ENCODE assay signal across 18 cellular contexts in the genomic region with DNA sequence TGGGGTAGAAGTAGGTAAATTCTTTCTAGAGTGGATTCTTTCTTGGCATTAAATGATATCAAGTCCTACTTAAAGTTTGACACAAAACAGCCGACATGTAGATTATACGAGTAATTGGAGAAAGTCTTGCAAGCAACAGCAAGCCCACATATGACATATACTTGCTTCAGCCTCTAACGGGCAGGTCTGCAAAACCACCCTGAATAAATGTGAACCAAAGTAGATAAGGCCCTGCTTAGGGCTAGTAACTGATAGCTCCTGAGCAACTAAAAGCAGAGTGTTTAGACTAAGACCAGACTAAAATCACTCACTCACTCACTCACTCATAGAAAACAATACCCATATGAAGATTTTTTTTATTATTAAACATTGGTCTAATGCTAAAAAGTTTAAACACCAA.
DNase-seq lines count a peak whose midpoint lies in the region; ATAC-seq, FAIRE-seq and TF ChIP-seq lines count a peak whose summit lies in the region.
"Had no signal": no experiment of that assay in that cellular context is flagged by ENCODE, and none has a peak within 500 bp of the region (broad histone marks: within the 10 kb centered on the region; RNA-seq: fewer than 3 reads in every experiment).

No MANE protein-coding gene starts in this region.

- intact Hi-C loops in IMR-90 (cut with micrococcal nuclease) (no loop called here), natural killer cell (cut with micrococcal nuclease) (no loop called here)

- no peak for TF ChIP-seq POLR2A in IMR-90 (IDR thresholded peaks at IDR 0.05; ENCODE audit: low read depth, low read length)

- TF ChIP-seq CTCF in IMR-90 (conservative IDR thresholded peaks at IDR 0.05; ENCODE audit: low read depth, low read length) (no peak), bronchial epithelial cell (IDR thresholded peaks at IDR 0.05; ENCODE audit: insufficient read depth, low read length, severe bottlenecking) (no peak), natural killer cell (IDR thresholded peaks at IDR 0.05) (no peak)

- no peak overlapping the region for H3K23ac ChIP-seq in IMR-90 (ENCODE audit: low read depth, low read length)

- H3K4ac ChIP-seq in IMR-90 (ENCODE audit: low read depth, low read length), result no peak overlapping the region

- no peak overlapping the region for H2AK5ac ChIP-seq in IMR-90 (ENCODE audit: low read depth, low read length)

- no peak overlapping the region for H2BK15ac ChIP-seq in IMR-90 (ENCODE audit: low read depth, low read length)

- no peak overlapping the region for H3K4me3 ChIP-seq in IMR-90 (ENCODE audit: insufficient read depth, low read depth, low read length)
- H3K4me3 ChIP-seq in bronchial epithelial cell (ENCODE audit: low read depth, low read length), result no peak overlapping the region

- no peak for DNase-seq in IMR-90
- DNase-seq in T-helper 17 cell, result no peak
- peak; percentile 7 for DNase-seq in bronchial epithelial cell (ENCODE audit: low read depth)
- DNase-seq in natural killer cell, result no peak
- no peak for DNase-seq in T1000 (lab: John Stamatoyannopoulos, UW)
- DNase-seq in RCC 7860 (ENCODE audit: low spot score), result no peak
- DNase-seq: Caco-2; CD4-positive, CD25-positive, alpha-beta regulatory T cell; DMS 273 treated with DMSO at 0.1 percent for 48 hours; DMS79 treated with DMSO at 0.1 percent for 48 hours; H7; MV-4-11; NCI-H1694; NCI-H2081; NCI-H2171; NCI-H524 treated with DMSO at 0.1 percent for 48 hours had no signal

- no peak overlapping the region for H3K9ac ChIP-seq in IMR-90 (ENCODE audit: low read depth, low read length)

- H4K20me1 ChIP-seq in IMR-90 (ENCODE audit: insufficient read depth, low read length), result no peaks in the 10 kb centered on the region

- H3K9me3 Mint-ChIP-seq in natural killer cell, result peaks cover 0 to 3% of the 10 kb centered on the region in 2 donors

- FAIRE-seq in bronchial epithelial cell (lab: Jason Lieb, UNC) (no peak), RCC 7860 (lab: Jason Lieb, UNC) (no peak)

- H3K14ac ChIP-seq in IMR-90 (replicated peaks; ENCODE audit: low read depth, low read length), result no peak overlapping the region

- H3K36me3 ChIP-seq in IMR-90 (ENCODE audit: control insufficient read depth, insufficient read depth, low read length), result no peaks in the 10 kb centered on the region
- no peaks in the 10 kb centered on the region for H3K36me3 ChIP-seq in bronchial epithelial cell (ENCODE audit: control insufficient read depth, insufficient read depth, low read length)

- CTCF ChIA-PET in IMR-90 (lab: Yijun Ruan, JAX), result no interaction called here

- no TSS peak for BruUV-seq in IMR-90 (replicated peaks; lab: Mats Ljungman, UMichigan)

- in situ Hi-C loops in IMR-90 (cut with MboI; ENCODE audit: low sequenced_read_pairs), result no loop called here

- peaks cover 5% of the 10 kb centered on the region for H3K4me1 ChIP-seq in IMR-90 (ENCODE audit: control insufficient read depth, insufficient read depth, low read length)
- H3K4me1 ChIP-seq: Caco-2 had no signal

- H2BK20ac ChIP-seq in IMR-90 (ENCODE audit: low read depth, low read length), result no peak overlapping the region

- WGBS in IMR-90 (ENCODE audit: extremely low coverage in 2 of 2, insufficient read length in 1 of 2), 2 experiments, result no CpG with 5 or more reads among the region's 3 CpGs

- no peak overlapping the region for H3K18ac ChIP-seq in IMR-90 (ENCODE audit: low read depth, low read length)

- H4K91ac ChIP-seq in IMR-90 (ENCODE audit: insufficient read depth, low read depth, low read length), result no peak overlapping the region

- H3K4me1 Mint-ChIP-seq in T-helper 17 cell (peaks cover 2% of the 10 kb centered on the region), natural killer cell (peaks cover 80 to 82% of the 10 kb centered on the region in 2 donors)

- H3K4me3 Mint-ChIP-seq in T-helper 17 cell (no peak overlapping the region), natural killer cell (peak overlapping the region; percentile 64)
- H3K4me3 Mint-ChIP-seq: CD4-positive, CD25-positive, alpha-beta regulatory T cell had no signal

- H3K27me3 ChIP-seq in IMR-90 (ENCODE audit: control insufficient read depth, insufficient read depth, low read length) (no peaks in the 10 kb centered on the region), bronchial epithelial cell (ENCODE audit: control insufficient read depth, insufficient read depth, low read length) (no peaks in the 10 kb centered on the region)

- no peaks in the 10 kb centered on the region; the same call in 1 of the 2 replicates for H3K9me3 ChIP-seq in IMR-90 (ENCODE audit: control insufficient read depth, insufficient read depth, low read length)
- no peaks in the 10 kb centered on the region for H3K9me3 ChIP-seq in T-helper 17 cell (ENCODE audit: control insufficient read depth, low read length, poor library complexity, severe bottlenecking)
- H3K9me3 ChIP-seq: Caco-2 had no signal

- no peak overlapping the region for H2AFZ ChIP-seq in IMR-90 (replicated peaks; ENCODE audit: low read length, poor library complexity)

- H2BK120ac ChIP-seq in IMR-90 (ENCODE audit: low read depth, low read length), result no peak overlapping the region

- no peak overlapping the region for H2BK5ac ChIP-seq in IMR-90 (ENCODE audit: low read depth, low read length, poor library complexity, severe bottlenecking)

- H4K5ac ChIP-seq in IMR-90 (ENCODE audit: low read depth, low read length), result peak overlapping the region; percentile 5; the same call in 1 of the 2 replicates

- H3K27ac Mint-ChIP-seq in T-helper 17 cell, result peak overlapping the region; percentile 14
- peak overlapping the region; percentile 71 to 72 for H3K27ac Mint-ChIP-seq in natural killer cell
- H3K27ac Mint-ChIP-seq: CD4-positive, CD25-positive, alpha-beta regulatory T cell had no signal

- H3K4me2 ChIP-seq in IMR-90 (ENCODE audit: low read depth, low read length), result no peak overlapping the region

- H3K9me1 ChIP-seq in IMR-90 (ENCODE audit: insufficient read depth, low read length), result no peaks in the 10 kb centered on the region

- H3K36me3 Mint-ChIP-seq in T-helper 17 cell (ENCODE audit: low read depth), result no peaks in the 10 kb centered on the region
- peaks cover 14% of the 10 kb centered on the region for H3K36me3 Mint-ChIP-seq in natural killer cell

- no peak overlapping the region for H4K8ac ChIP-seq in IMR-90 (ENCODE audit: low read depth in 2 of 2, low read length in 2 of 2)

- TF ChIP-seq RAD21 in IMR-90 (IDR thresholded peaks at IDR 0.05; ENCODE audit: low read length), result no peak

- H3K56ac ChIP-seq in IMR-90 (ENCODE audit: extremely low read depth, insufficient read depth, low read length), result no peak overlapping the region

- H3K27me3 Mint-ChIP-seq in T-helper 17 cell (no peaks in the 10 kb centered on the region), natural killer cell (ENCODE audit: low read depth in 2 of 2) (no peaks in the 10 kb centered on the region)

- H2AK9ac ChIP-seq in IMR-90 (replicated peaks; ENCODE audit: low read depth, low read length, poor library complexity), result no peak overlapping the region

- H3K27ac ChIP-seq in IMR-90 (ENCODE audit: insufficient read depth, low read length), result no peak overlapping the region

- ATAC-seq in IMR-90 (ENCODE audit: low read depth), result no peak
- ATAC-seq in T-helper 17 cell, result no peak
- ATAC-seq in natural killer cell, result peak in 1 of 3 donors; percentile 19
- no peak for ATAC-seq in GM21723 (IDR thresholded peaks at IDR 0.05; ENCODE audit: unreplicated experiment)
- ATAC-seq: Right ventricle myocardium inferior had no signal

- POLR2A ChIA-PET in IMR-90 (lab: Charles Lee; ENCODE audit: unreplicated experiment), result no interaction called here

- dilution Hi-C loops in IMR-90 (cut with HindIII; ENCODE audit: low sequenced_read_pairs, unreplicated experiment), result no loop called here

- H3K79me1 ChIP-seq in IMR-90 (ENCODE audit: low read depth in 1 of 2, low read length in 2 of 2), result no peaks in the 10 kb centered on the region

TF ChIP-seq in IMR-90, 13 proteins besides CTCF, POLR2A, EP300 and RAD21:
- TF ChIP-seq MXI1 (IDR thresholded peaks at IDR 0.05; ENCODE audit: borderline replicate concordance, low read depth, low read length) (no peak), BHLHE40 (IDR thresholded peaks at IDR 0.05; ENCODE audit: low read depth, low read length) (no peak), MAFK (IDR thresholded peaks at IDR 0.05; ENCODE audit: low read depth, low read length) (no peak), CEBPB (IDR thresholded peaks at IDR 0.05; ENCODE audit: low read depth, low read length) (no peak), RFX5 (IDR thresholded peaks at IDR 0.05; ENCODE audit: low read depth, low read length) (no peak), NFE2L2 (IDR thresholded peaks at IDR 0.05; ENCODE audit: low read depth, low read length) (no peak), SMC3 (IDR thresholded peaks at IDR 0.05; ENCODE audit: low read depth, low read length) (no peak), CHD1 (IDR thresholded peaks at IDR 0.05; ENCODE audit: low read depth, low read length) (no peak), FOS (IDR thresholded peaks at IDR 0.05; ENCODE audit: low read depth, low read length) (no peak), RCOR1 (IDR thresholded peaks at IDR 0.05; ENCODE audit: insufficient replicate concordance, low read length) (no peak), MAZ (IDR thresholded peaks at IDR 0.05; ENCODE audit: borderline replicate concordance, low read depth, low read length) (no peak)
- TF ChIP-seq, protein P1, sequence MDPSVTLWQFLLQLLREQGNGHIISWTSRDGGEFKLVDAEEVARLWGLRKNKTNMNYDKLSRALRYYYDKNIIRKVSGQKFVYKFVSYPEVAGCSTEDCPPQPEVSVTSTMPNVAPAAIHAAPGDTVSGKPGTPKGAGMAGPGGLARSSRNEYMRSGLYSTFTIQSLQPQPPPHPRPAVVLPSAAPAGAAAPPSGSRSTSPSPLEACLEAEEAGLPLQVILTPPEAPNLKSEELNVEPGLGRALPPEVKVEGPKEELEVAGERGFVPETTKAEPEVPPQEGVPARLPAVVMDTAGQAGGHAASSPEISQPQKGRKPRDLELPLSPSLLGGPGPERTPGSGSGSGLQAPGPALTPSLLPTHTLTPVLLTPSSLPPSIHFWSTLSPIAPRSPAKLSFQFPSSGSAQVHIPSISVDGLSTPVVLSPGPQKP (IDR thresholded peaks at IDR 0.05; ENCODE audit: borderline replicate concordance, low read depth, low read length), result no peak
- TF ChIP-seq, protein P2, sequence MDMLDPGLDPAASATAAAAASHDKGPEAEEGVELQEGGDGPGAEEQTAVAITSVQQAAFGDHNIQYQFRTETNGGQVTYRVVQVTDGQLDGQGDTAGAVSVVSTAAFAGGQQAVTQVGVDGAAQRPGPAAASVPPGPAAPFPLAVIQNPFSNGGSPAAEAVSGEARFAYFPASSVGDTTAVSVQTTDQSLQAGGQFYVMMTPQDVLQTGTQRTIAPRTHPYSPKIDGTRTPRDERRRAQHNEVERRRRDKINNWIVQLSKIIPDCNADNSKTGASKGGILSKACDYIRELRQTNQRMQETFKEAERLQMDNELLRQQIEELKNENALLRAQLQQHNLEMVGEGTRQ (IDR thresholded peaks at IDR 0.05; ENCODE audit: low read depth, low read length), result no peak
TF ChIP-seq in IMR-90: peak in this region for 0.
